27 cellular contexts compared by ENCODE assay signal in genomic region chr3:64594129-64594528, GRCh38.
"Had no signal": no experiment of that assay in that cellular context is flagged by ENCODE, and none has a peak within 500 bp of the region (broad histone marks: within the 10 kb centered on the region; RNA-seq: fewer than 3 reads in every experiment).

No MANE protein-coding gene starts in this region.

- ATAC-seq: activated CD4-positive, CD25-positive, alpha-beta regulatory T cell treated with anti-CD3 and anti-CD28 coated beads, Interleukin-2, amount 50 U/mL, for 24 hours; lower lobe of right lung; naive thymus-derived CD8-positive, alpha-beta T cell; T-helper 17 cell had no signal

- H3K4me3 ChIP-seq: adrenal gland, ascending aorta, breast epithelium, gastrocnemius medialis, lower lobe of right lung, neural progenitor cell, smooth muscle cell, suprapubic skin had no signal

- DNase-seq: activated CD4-positive, alpha-beta T cell treated with anti-CD3 and anti-CD28 coated beads for 48 hours; activated CD4-positive, alpha-beta T cell treated with anti-CD3 and anti-CD28 coated beads, Interleukin-2, amount 50 U/mL, for 48 hours; activated CD8-positive, alpha-beta memory T cell treated with anti-CD3 and anti-CD28 coated beads for 24 hours; activated effector memory CD4-positive, alpha-beta T cell treated with Interleukin-2 at 50 U/mL for 16 hours; activated naive CD4-positive, alpha-beta T cell treated with Interleukin-2 at 50 U/mL for 16 hours; activated naive CD8-positive, alpha-beta T cell treated with anti-CD3 and anti-CD28 coated beads for 36 hours; adrenal gland; gastrocnemius medialis; hypothalamus; immature natural killer cell; kidney; lower lobe of right lung; mesenchymal stem cell; naive thymus-derived CD8-positive, alpha-beta T cell; occipital lobe; stimulated activated CD4-positive, alpha-beta T cell treated with anti-CD3 and anti-CD28 coated beads, Interleukin-1b, Interleukin-23, amount 100 ng/mL, for 48 hours; stimulated activated naive CD4-positive, alpha-beta T cell; T-helper 17 cell; T1000; trophoblast cell; WERI-Rb-1 had no signal

- H3K4me1 ChIP-seq: ascending aorta, breast epithelium, lower lobe of right lung, suprapubic skin had no signal

- H3K36me3 ChIP-seq: adrenal gland, breast epithelium, gastrocnemius medialis, suprapubic skin, WERI-Rb-1 had no signal

- H3K27ac ChIP-seq: breast epithelium, lower lobe of right lung, neural progenitor cell, suprapubic skin, WERI-Rb-1 had no signal

- H3K9me3 ChIP-seq: adrenal gland, ascending aorta, breast epithelium, gastrocnemius medialis, lower lobe of right lung, suprapubic skin had no signal

- H3K27me3 ChIP-seq: adrenal gland, ascending aorta, breast epithelium, gastrocnemius medialis, neural progenitor cell, suprapubic skin had no signal
